Comparison of ENCODE assay signal across 1 cellular context in the genomic region with DNA sequence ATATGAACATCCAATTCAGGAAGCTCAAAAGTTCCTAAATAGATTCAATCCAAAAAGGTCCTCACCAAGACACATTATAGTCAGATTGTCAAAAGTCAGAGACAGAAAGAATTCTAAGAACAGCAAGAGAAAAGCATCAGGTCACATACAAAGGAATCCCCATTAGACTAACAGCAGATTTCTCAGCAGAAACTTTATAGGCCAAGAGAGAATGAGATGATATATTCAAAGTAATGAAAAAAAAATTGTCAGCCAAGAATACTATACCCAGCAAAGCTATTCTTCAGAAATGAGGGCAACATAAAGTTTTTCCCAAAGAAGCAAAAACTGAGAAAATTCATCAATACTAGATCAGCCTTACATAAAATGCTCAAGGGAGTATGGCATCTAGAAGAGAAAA.
A peak's percentile ranks its signal among the peaks of the same experiment; 100 is the strongest.
TF ChIP-seq lines count a peak whose summit lies in the region.

No MANE protein-coding gene starts in this region.

TF ChIP-seq in HEK293, 187 proteins besides CTCF, POLR2A, EP300 and RAD21 (continued from another document):
- TF ChIP-seq, protein P1, sequence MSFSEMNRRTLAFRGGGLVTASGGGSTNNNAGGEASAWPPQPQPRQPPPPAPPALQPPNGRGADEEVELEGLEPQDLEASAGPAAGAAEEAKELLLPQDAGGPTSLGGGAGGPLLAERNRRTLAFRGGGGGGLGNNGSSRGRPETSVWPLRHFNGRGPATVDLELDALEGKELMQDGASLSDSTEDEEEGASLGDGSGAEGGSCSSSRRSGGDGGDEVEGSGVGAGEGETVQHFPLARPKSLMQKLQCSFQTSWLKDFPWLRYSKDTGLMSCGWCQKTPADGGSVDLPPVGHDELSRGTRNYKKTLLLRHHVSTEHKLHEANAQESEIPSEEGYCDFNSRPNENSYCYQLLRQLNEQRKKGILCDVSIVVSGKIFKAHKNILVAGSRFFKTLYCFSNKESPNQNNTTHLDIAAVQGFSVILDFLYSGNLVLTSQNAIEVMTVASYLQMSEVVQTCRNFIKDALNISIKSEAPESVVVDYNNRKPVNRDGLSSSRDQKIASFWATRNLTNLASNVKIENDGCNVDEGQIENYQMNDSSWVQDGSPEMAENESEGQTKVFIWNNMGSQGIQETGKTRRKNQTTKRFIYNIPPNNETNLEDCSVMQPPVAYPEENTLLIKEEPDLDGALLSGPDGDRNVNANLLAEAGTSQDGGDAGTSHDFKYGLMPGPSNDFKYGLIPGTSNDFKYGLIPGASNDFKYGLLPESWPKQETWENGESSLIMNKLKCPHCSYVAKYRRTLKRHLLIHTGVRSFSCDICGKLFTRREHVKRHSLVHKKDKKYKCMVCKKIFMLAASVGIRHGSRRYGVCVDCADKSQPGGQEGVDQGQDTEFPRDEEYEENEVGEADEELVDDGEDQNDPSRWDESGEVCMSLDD (tag by site-specific recombination; IDR thresholded peaks at IDR 0.05) = no peak
- TF ChIP-seq ZBTB17 (tag by site-specific recombination; IDR thresholded peaks at IDR 0.05) (no peak), ZNF510 (tag by site-specific recombination; IDR thresholded peaks at IDR 0.05; ENCODE audit: insufficient replicate concordance) (peak; percentile 43), ZNF114 (tag by site-specific recombination; IDR thresholded peaks at IDR 0.05) (no peak), ZNF423 (tag by site-specific recombination; IDR thresholded peaks at IDR 0.05) (no peak), SALL2 (tag by site-specific recombination; IDR thresholded peaks at IDR 0.05; ENCODE audit: borderline replicate concordance) (no peak), ZNF624 (tag by site-specific recombination; IDR thresholded peaks at IDR 0.05) (no peak), ZNF677 (tag by site-specific recombination; IDR thresholded peaks at IDR 0.05) (peak; percentile 75; the same call in 1 of the 2 replicates), ZNF133 (tag by site-specific recombination; IDR thresholded peaks at IDR 0.05) (no peak), ZNF341 (tag by site-specific recombination; IDR thresholded peaks at IDR 0.05; ENCODE audit: low read depth) (no peak)
